Comparison of ENCODE assay signal across 15 cellular contexts in genomic region chr7:30154111-30154587, GRCh38. TPM values are rescaled to one million over a fixed set of nuclear protein-coding genes. Genes with fewer than 3 reads are reported as not detected.
DNase-seq lines count a peak whose midpoint lies in the region; ATAC-seq, FAIRE-seq and TF ChIP-seq lines count a peak whose summit lies in the region.
"Had no signal": no experiment of that assay in that cellular context is flagged by ENCODE, and none has a peak within 500 bp of the region (broad histone marks: within the 10 kb centered on the region; RNA-seq: fewer than 3 reads in every experiment).

No MANE protein-coding gene starts in this region.

- H2AFZ ChIP-seq in K562 (ENCODE audit: low read depth, low read length) (no peak overlapping the region), neuronal stem cell (ENCODE audit: low read length) (no peak overlapping the region), mammary epithelial cell (ENCODE audit: low read depth, low read length) (no peak overlapping the region)

- peaks cover 100% of the 10 kb centered on the region for H3K4me1 ChIP-seq in BLaER1
- peaks cover 12 to 23% of the 10 kb centered on the region in 2 experiments; a peak in 3 of 5 replicates for H3K4me1 ChIP-seq in K562 (replicated peaks in 1 of 2; ENCODE audit: control insufficient read depth in 2 of 2, insufficient read depth in 2 of 2, low read length in 2 of 2)
- peaks cover 0 to 3% of the 10 kb centered on the region in 2 donors for H3K4me1 ChIP-seq in neuronal stem cell (ENCODE audit: control insufficient read depth in 2 of 2, insufficient read depth in 1 of 2, low read depth in 1 of 2, low read length in 2 of 2)
- H3K4me1 ChIP-seq in gastrocnemius medialis: peaks cover 8 to 9% of the 10 kb centered on the region in 2 donors
- peaks cover 3% of the 10 kb centered on the region for H3K4me1 ChIP-seq in mammary epithelial cell (ENCODE audit: insufficient read depth, low read length)

- TF ChIP-seq POLR2A in K562 (conservative IDR thresholded peaks at IDR 0.05) (no peak), gastrocnemius medialis (IDR thresholded peaks at IDR 0.05) (no peak), GM12891 (IDR thresholded peaks at IDR 0.05; ENCODE audit: low read depth, low read length) (no peak)

- POLR2A ChIA-PET in K562 (lab: Yijun Ruan, JAX): interaction anchor here (1.0 to 1.1 kb wide), 2 partner anchors 8 to 15 kb away, joined by 3 to 6 read pairs; no protein-coding TSS in a partner anchor

- dilution Hi-C loops in mammary epithelial cell (cut with HindIII; ENCODE audit: low sequenced_read_pairs): no loop called here

- peak overlapping the region; percentile 90 for H3K4me2 ChIP-seq in BLaER1
- H3K4me2 ChIP-seq in K562 (ENCODE audit: insufficient read depth, low read length): peak overlapping the region; percentile 17; the same call in 1 of the 2 replicates
- H3K4me2 ChIP-seq in neuronal stem cell (ENCODE audit: insufficient read depth, low read length, poor library complexity, severe bottlenecking): no peak overlapping the region
- H3K4me2 ChIP-seq in mammary epithelial cell (ENCODE audit: insufficient read depth, low read depth, low read length): no peak overlapping the region

- no peaks in the 10 kb centered on the region for H3K9me3 ChIP-seq in BLaER1
- H3K9me3 ChIP-seq in K562 (replicated peaks; ENCODE audit: control insufficient read depth, insufficient read depth, low read depth, low read length): no peaks in the 10 kb centered on the region
- no peaks in the 10 kb centered on the region for H3K9me3 ChIP-seq in neuronal stem cell (replicated peaks in 1 of 2; ENCODE audit: control insufficient read depth in 2 of 2, insufficient read depth in 1 of 2, low read depth in 1 of 2, low read length in 2 of 2)
- H3K9me3 ChIP-seq in gastrocnemius medialis: no peaks in the 10 kb centered on the region
- H3K9me3 ChIP-seq in mammary epithelial cell (replicated peaks; ENCODE audit: insufficient read depth, low read length): no peaks in the 10 kb centered on the region
- H3K9me3 ChIP-seq: HAP-1 had no signal

- CTCF ChIA-PET in K562 (lab: Yijun Ruan, JAX; ENCODE audit: low intra/inter-chr PET ratio): no interaction called here
- CTCF ChIA-PET in mammary epithelial cell (lab: Charles Lee; ENCODE audit: low non-redundant PET): no interaction called here

- H4K91ac ChIP-seq in neuronal stem cell (ENCODE audit: low read depth, low read length, poor library complexity): no peak overlapping the region

- ATAC-seq in K562: peak; percentile 77
- no peak for ATAC-seq in gastrocnemius medialis
- ATAC-seq: CD8-positive, alpha-beta T cell had no signal

- H3K36me3 ChIP-seq in BLaER1 (no peaks in the 10 kb centered on the region), K562 (ENCODE audit: control insufficient read depth, insufficient read depth, low read length) (peaks cover 3% of the 10 kb centered on the region; the same call in 1 of the 3 replicates), neuronal stem cell (replicated peaks in 1 of 2; ENCODE audit: control insufficient read depth in 2 of 2, insufficient read depth in 2 of 2, low read length in 2 of 2) (peaks cover 5 to 7% of the 10 kb centered on the region in 2 donors), gastrocnemius medialis (peaks cover 0 to 8% of the 10 kb centered on the region in 2 donors), mammary epithelial cell (ENCODE audit: insufficient read depth, low read length) (no peaks in the 10 kb centered on the region)

- H3K9ac ChIP-seq in BLaER1 (no peak overlapping the region), K562 (ENCODE audit: insufficient read depth in 1 of 2, low read depth in 2 of 2, low read length in 2 of 2) (peak overlapping the region in 1 of 2 experiments; percentile 53; a peak in 1 of 4 replicates), neuronal stem cell (ENCODE audit: low read depth, low read length, poor library complexity) (peak overlapping the region; percentile 0), mammary epithelial cell (ENCODE audit: insufficient read depth, low read length) (no peak overlapping the region)

- intact Hi-C loops in K562 (cut with micrococcal nuclease) (no loop called here), gastrocnemius medialis (cut with DNase I; ENCODE audit: low total_unique reads) (no loop called here), mammary epithelial cell (cut with micrococcal nuclease) (no loop called here)

- H3K4ac ChIP-seq in neuronal stem cell (ENCODE audit: low read length): no peak overlapping the region

- no peak overlapping the region for H3K23ac ChIP-seq in neuronal stem cell (ENCODE audit: low read depth, low read length, poor library complexity)

- H3K79me2 ChIP-seq in K562 (ENCODE audit: control insufficient read depth, insufficient read depth, low read length) (no peaks in the 10 kb centered on the region), mammary epithelial cell (ENCODE audit: insufficient read depth, low read length) (no peaks in the 10 kb centered on the region)

- no peak overlapping the region for H3K14ac ChIP-seq in neuronal stem cell (ENCODE audit: low read length)

- in situ Hi-C loops in K562 (cut with MboI) (no loop called here), gastrocnemius medialis (cut with MboI; ENCODE audit: low sequenced_read_pairs in 4 of 4) (loop anchor here in 1 of 4 donors (25.0 kb wide), 1 partner anchor 408 kb away; no protein-coding TSS in a partner anchor), mammary epithelial cell (cut with MboI; ENCODE audit: low sequenced_read_pairs in 2 of 2) (no loop called here)

- FAIRE-seq in K562 (lab: Jason Lieb, UNC) (no peak), GM12891 (lab: Jason Lieb, UNC) (no peak)
- FAIRE-seq: D721Med, H1 had no signal

- no peak overlapping the region for H2BK120ac ChIP-seq in neuronal stem cell (ENCODE audit: low read depth, low read length)

- no peak for TF ChIP-seq RAD21 in K562 (CRISPR knock-in tag; conservative IDR thresholded peaks at IDR 0.05 in 1 of 2, IDR thresholded peaks at IDR 0.05 in 1 of 2)

- no peak overlapping the region for H2AK5ac ChIP-seq in neuronal stem cell (ENCODE audit: low read depth, low read length)

- no peak overlapping the region for H2BK12ac ChIP-seq in neuronal stem cell (ENCODE audit: low read length)

- WGBS in K562 (ENCODE audit: insufficient coverage, low coverage, missing lambda C conversion rate): 5% methylated on average over 9 of the region's 9 CpGs
- no CpG with 5 or more reads among the region's 9 CpGs for WGBS in neuronal stem cell (ENCODE audit: extremely low coverage in 2 of 2, insufficient read length in 2 of 2, insufficient replicate concordance in 1 of 2), 2 donors
- WGBS in mammary epithelial cell (ENCODE audit: low coverage, missing lambda C conversion rate): 97% methylated on average over 8 of the region's 9 CpGs

- TF ChIP-seq CTCF in HL-60 (IDR thresholded peaks at IDR 0.05; ENCODE audit: insufficient read depth, low read length): no peak
- no peak for TF ChIP-seq CTCF in K562 (IDR thresholded peaks at IDR 0.05 in 2 of 3, conservative IDR thresholded peaks at IDR 0.05 in 1 of 3; ENCODE audit: insufficient read depth in 2 of 3, low read depth in 1 of 3, low read length in 3 of 3)
- TF ChIP-seq CTCF in gastrocnemius medialis (IDR thresholded peaks at IDR 0.05 in 4 of 5, conservative IDR thresholded peaks at IDR 0.05 in 1 of 5): no peak
- no peak for TF ChIP-seq CTCF in mammary epithelial cell (conservative IDR thresholded peaks at IDR 0.05 in 1 of 2, IDR thresholded peaks at IDR 0.05 in 1 of 2; ENCODE audit: extremely low read depth in 1 of 2, insufficient read depth in 1 of 2, low read depth in 1 of 2, low read length in 2 of 2)

- H3K4me3 ChIP-seq in BLaER1: no peak overlapping the region
- H3K4me3 ChIP-seq in HL-60 (replicated peaks; ENCODE audit: insufficient read depth, low read length): no peak overlapping the region
- no peak overlapping the region for H3K4me3 ChIP-seq in K562
- H3K4me3 ChIP-seq in neuronal stem cell (ENCODE audit: low read length in 2 of 2): no peak overlapping the region
- no peak overlapping the region for H3K4me3 ChIP-seq in gastrocnemius medialis
- no peak overlapping the region for H3K4me3 ChIP-seq in mammary epithelial cell (replicated peaks in 1 of 3; ENCODE audit: insufficient read depth in 1 of 3, low read depth in 2 of 3, low read length in 3 of 3)
- H3K4me3 ChIP-seq: HAP-1 had no signal

- no peaks in the 10 kb centered on the region for H4K20me1 ChIP-seq in BLaER1
- H4K20me1 ChIP-seq in K562 (replicated peaks; ENCODE audit: control insufficient read depth, insufficient read depth, low read length): no peaks in the 10 kb centered on the region
- no peaks in the 10 kb centered on the region for H4K20me1 ChIP-seq in mammary epithelial cell (ENCODE audit: insufficient read depth, low read length)

- BruUV-seq in K562 (replicated peaks; lab: Mats Ljungman, UMichigan): no TSS peak
- BruUV-seq in mammary epithelial cell (replicated peaks; lab: Mats Ljungman, UMichigan): no TSS peak

- no peaks in the 10 kb centered on the region for H3K9me1 ChIP-seq in K562 (ENCODE audit: control insufficient read depth, insufficient read depth, low read length)

- H2BK5ac ChIP-seq in neuronal stem cell (ENCODE audit: low read length): no peak overlapping the region

- no peaks in the 10 kb centered on the region for H3K79me1 ChIP-seq in neuronal stem cell (ENCODE audit: low read depth, low read length)

- no peak overlapping the region for H4K8ac ChIP-seq in neuronal stem cell (ENCODE audit: low read depth, low read length)

- TF ChIP-seq EP300 in K562 (IDR thresholded peaks at IDR 0.05; ENCODE audit: low read length): peak; percentile 76

- DNase-seq in HL-60 (ENCODE audit: low read depth in 1 of 2, low spot score in 1 of 2): peak in 1 of 2 experiments; percentile 51
- peak; percentile 60 to 80 (median 72) for DNase-seq in K562 (ENCODE audit: extremely low read depth in 1 of 4, low spot score in 3 of 4)
- no peak for DNase-seq in neuronal stem cell (ENCODE audit: low spot score)
- DNase-seq in gastrocnemius medialis: no peak
- no peak for DNase-seq in mammary epithelial cell
- DNase-seq in GM12891 (ENCODE audit: insufficient read length, low spot score): no peak
- DNase-seq: ACHN; CD8-positive, alpha-beta T cell; COR-L47; DND-41; GDM1 had no signal

- no peak overlapping the region for H3K18ac ChIP-seq in neuronal stem cell (ENCODE audit: low read length)

- H3K27ac ChIP-seq in BLaER1 (peak overlapping the region; percentile 82), HL-60 (replicated peaks) (peak overlapping the region; percentile 99), K562 (ENCODE audit: extremely low read depth, low read depth, low read length) (no peak overlapping the region), neuronal stem cell (replicated peaks; ENCODE audit: low read length) (no peak overlapping the region), gastrocnemius medialis (no peak overlapping the region), mammary epithelial cell (ENCODE audit: insufficient read depth, low read depth, low read length) (no peak overlapping the region)

- H3K27me3 ChIP-seq in BLaER1: no peaks in the 10 kb centered on the region
- no peaks in the 10 kb centered on the region for H3K27me3 ChIP-seq in HL-60 (ENCODE audit: insufficient read depth, poor library complexity, severe bottlenecking)
- H3K27me3 ChIP-seq in K562 (ENCODE audit: control insufficient read depth in 2 of 2, insufficient read depth in 2 of 2, low read length in 2 of 2): no peaks in the 10 kb centered on the region
- no peaks in the 10 kb centered on the region for H3K27me3 ChIP-seq in neuronal stem cell (ENCODE audit: control insufficient read depth in 3 of 3, insufficient read depth in 3 of 3, low read depth in 1 of 3, low read length in 3 of 3)
- no peaks in the 10 kb centered on the region for H3K27me3 ChIP-seq in gastrocnemius medialis
- H3K27me3 ChIP-seq in mammary epithelial cell (ENCODE audit: insufficient read depth, low read length): no peaks in the 10 kb centered on the region

- H2BK15ac ChIP-seq in neuronal stem cell (ENCODE audit: low read length): no peak overlapping the region

RNA-seq across cellular contexts. Expression of gene MTURN, which starts 19.4 kb away (rescaled TPM):
- total RNA-seq in K562 (2011; cell fraction: chromatin; rRNA removed; ENCODE audit: low replicate concordance): 10.7 and 25.4 TPM in 2 replicates
- 8.7 and 10.9 TPM in 2 replicates for total RNA-seq in K562 (2011; cell fraction: nucleolus; rRNA removed)
- total RNA-seq in K562 (2011; cell fraction: nucleoplasm; rRNA removed): 20.8 and 31.9 TPM in 2 replicates
- total RNA-seq in K562 (2014; rRNA removed) (8.8 and 10.0 TPM in 2 replicates), K562 (2014; rRNA removed; fragmentation: Illumina TruSeq; extraction: Trizol) (6.4 and 7.8 TPM in 2 replicates), K562 (2015; rRNA removed; fragmentation: Illumina TruSeq; extraction: Trizol) (1.4 and 1.6 TPM in 2 replicates), K562 (2021) (5.0 and 7.7 TPM in 2 replicates), gastrocnemius medialis (10 to 100 TPM; 32.9 to 81.9 (median 44.7) TPM), mammary epithelial cell (10 to 100 TPM in 1 of 2 donors, 1 to 10 TPM in 1; 9.7 to 15.5 TPM)
- polyA plus RNA-seq in K562 (2011; rRNA removed) (9.2 and 14.8 TPM in 2 replicates), K562 (2014; fragmentation: Illumina TruSeq; extraction: Trizol) (5.3 TPM in 2 replicates), K562 (2014; fragmentation: Nextera tagmentation; extraction: Ambion mirVana) (1 to 10 TPM in 1 of 2 experiments, under 1 TPM in 1; 0.94 to 1.0 TPM), K562 (2014; rRNA removed) (6.5 and 8.0 TPM in 2 replicates), mammary epithelial cell (5.2 TPM)
- 5.6 and 7.0 TPM in 2 replicates for polyA plus RNA-seq in K562 (2011; cell fraction: cytosol; rRNA removed)
- 23.8 and 26.1 TPM in 2 replicates for polyA plus RNA-seq in K562 (2011; cell fraction: nucleus; rRNA removed)
- polyA plus RNA-seq in K562 (2012): 3.4 and 5.4 TPM in 2 replicates
- 9.0 and 14.6 TPM in 2 replicates for polyA minus RNA-seq in K562 (2011; rRNA and poly(A)+ RNA removed)
- 1.7 and 6.6 TPM in 2 replicates for polyA minus RNA-seq in K562 (2011; cell fraction: cytosol; rRNA and poly(A)+ RNA removed)
- 7.0 and 9.3 TPM in 2 replicates for polyA minus RNA-seq in K562 (2011; cell fraction: nucleus; rRNA and poly(A)+ RNA removed)
- 9.0 TPM for polyA plus RNA-seq in neuronal stem cell (2013, experiment 1 of 2)
- 8.6 TPM for polyA plus RNA-seq in neuronal stem cell (2013, experiment 2 of 2)
- polyA minus RNA-seq in mammary epithelial cell: 7.6 TPM
- polyA plus RNA-seq in GM12891 (2012; ENCODE audit: low read depth, missing spikeins): 1.1 TPM

Comparison
In these comparisons a context has a peak if more than half of its experiments do, and no peak if none do; other contexts are left out.
1. H3K27ac ChIP-seq: peak in BLaER1 (single experiment) and HL-60 (single experiment); none in K562 (single experiment), neuronal stem cell (single experiment), gastrocnemius medialis (0 of 4) and mammary epithelial cell (single experiment).
2. H3K4me2 ChIP-seq: peak in BLaER1 (single experiment) and K562 (single experiment); none in neuronal stem cell (single experiment) and mammary epithelial cell (single experiment).
3. DNase-seq: peak in K562 (4 of 4); none in neuronal stem cell (single experiment), gastrocnemius medialis (0 of 2), mammary epithelial cell (single experiment) and GM12891 (single experiment).